In the genomic region with DNA sequence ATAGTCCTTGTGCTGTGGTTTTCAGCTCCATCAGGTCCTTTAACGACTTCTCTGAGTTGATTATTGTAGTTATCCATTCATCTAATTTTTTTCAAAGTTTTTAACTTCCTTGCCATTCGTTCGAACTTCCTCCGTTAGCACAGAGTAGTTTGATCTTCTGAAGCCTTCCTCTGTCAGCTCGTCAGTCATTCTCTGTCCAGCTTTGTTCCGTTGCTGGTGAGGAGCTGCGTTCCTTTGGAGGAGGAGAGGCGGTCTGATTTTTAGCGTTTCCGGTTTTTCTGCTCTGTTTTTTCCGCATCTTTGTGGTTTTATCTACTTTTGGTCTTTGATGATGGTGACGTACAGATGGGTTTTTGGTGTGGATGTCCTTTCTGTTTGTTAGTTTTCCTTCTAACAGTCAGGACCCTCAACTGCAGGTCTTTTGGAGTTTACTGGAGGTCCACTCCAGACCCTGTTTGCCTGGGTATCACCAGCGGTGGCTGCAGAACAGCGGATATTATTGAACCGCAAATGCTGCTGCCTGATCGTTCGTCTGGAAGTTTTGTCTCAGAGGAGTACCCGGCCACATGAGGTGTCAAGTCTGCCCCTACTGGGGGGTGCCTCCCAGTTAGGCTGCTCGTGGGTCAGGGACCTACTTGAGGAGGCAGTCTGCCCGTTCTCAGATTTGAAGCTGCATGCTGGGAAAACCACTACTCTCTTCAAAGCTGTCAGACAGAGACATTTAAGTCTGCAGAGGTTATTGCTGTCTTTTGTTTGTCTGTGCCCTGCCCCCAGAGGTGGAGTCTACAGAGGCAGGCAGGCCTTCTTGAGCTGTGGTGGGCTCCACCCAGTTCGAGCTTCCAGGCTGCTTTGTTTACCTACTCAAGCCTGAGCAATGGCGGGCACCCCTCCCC, we compare ENCODE assay signal across 7 cellular contexts.
DNase-seq lines count a peak whose midpoint lies in the region; ATAC-seq and TF ChIP-seq lines count a peak whose summit lies in the region.
"Not testable (repeated sequence)": the region's sequence is repeated elsewhere in the genome, so short reads cannot be mapped to it uniquely, and the experiment has no call there.

No MANE protein-coding gene starts in this region.

- H3K4me3 Mint-ChIP-seq in IgD-negative memory B cell, result peak overlapping the region in 1 of 4 donors; percentile 66
- H3K4me3 Mint-ChIP-seq in activated CD8-positive, alpha-beta T cell treated with anti-CD3 and anti-CD28 coated beads for 36 hours, result peak overlapping the region; percentile 48
- peak overlapping the region; percentile 39 for H3K4me3 Mint-ChIP-seq in activated T-helper 2 cell treated with anti-CD3 and anti-CD28 coated beads, Interferon-gamma antibody, Interleukin-2, Interleukin-4, amounts not matched to agents 10 μg/mL and 5 μg/mL and 100 μg/mL, durations not matched to agents 14 hours and 24 hours and 36 hours (ENCODE audit: low read depth)
- peak overlapping the region; percentile 1 for H3K4me3 Mint-ChIP-seq in activated naive CD8-positive, alpha-beta T cell treated with anti-CD3 and anti-CD28 coated beads for 36 hours
- not testable (repeated sequence) for H3K4me3 Mint-ChIP-seq in glutamatergic neuron (ENCODE audit: unreplicated experiment)
- peak overlapping the region; percentile 72 for H3K4me3 Mint-ChIP-seq in stimulated activated effector memory CD8-positive, alpha-beta T cell treated with anti-CD3 and anti-CD28 coated beads, Interleukin-12 subunit alpha, Interleukin-12 subunit beta, amount 100 ng/mL, for 72 hours

- H3K4me1 Mint-ChIP-seq in IgD-negative memory B cell, result peaks cover 41 to 51% (median 42%) of the 10 kb centered on the region in 3 donors
- H3K4me1 Mint-ChIP-seq in activated CD8-positive, alpha-beta T cell treated with anti-CD3 and anti-CD28 coated beads for 36 hours (ENCODE audit: low read depth), result peaks cover 85% of the 10 kb centered on the region
- peaks cover 45% of the 10 kb centered on the region for H3K4me1 Mint-ChIP-seq in activated T-helper 2 cell treated with anti-CD3 and anti-CD28 coated beads, Interferon-gamma antibody, Interleukin-2, Interleukin-4, amounts not matched to agents 10 μg/mL and 5 μg/mL and 100 μg/mL, durations not matched to agents 14 hours and 24 hours and 36 hours (ENCODE audit: low read depth)
- peaks cover 67% of the 10 kb centered on the region for H3K4me1 Mint-ChIP-seq in activated naive CD8-positive, alpha-beta T cell treated with anti-CD3 and anti-CD28 coated beads for 36 hours
- H3K4me1 Mint-ChIP-seq in glutamatergic neuron (ENCODE audit: low read depth, unreplicated experiment), result not testable (repeated sequence)
- peaks cover 76% of the 10 kb centered on the region for H3K4me1 Mint-ChIP-seq in stimulated activated effector memory CD8-positive, alpha-beta T cell treated with anti-CD3 and anti-CD28 coated beads, Interleukin-12 subunit alpha, Interleukin-12 subunit beta, amount 100 ng/mL, for 72 hours

- DNase-seq in T-helper 22 cell (ENCODE audit: low read depth) (peak; percentile 36), glutamatergic neuron (peak; percentile 28)
- not testable (repeated sequence) for DNase-seq in activated CD8-positive, alpha-beta T cell treated with anti-CD3 and anti-CD28 coated beads for 36 hours; activated T-helper 2 cell treated with anti-CD3 and anti-CD28 coated beads, Interferon-gamma antibody, Interleukin-2, Interleukin-4, amounts not matched to agents 10 μg/mL and 5 μg/mL and 100 μg/mL, durations not matched to agents 14 hours and 24 hours and 36 hours (ENCODE audit: low spot score); activated naive CD8-positive, alpha-beta T cell treated with anti-CD3 and anti-CD28 coated beads for 36 hours
- DNase-seq in stimulated activated effector memory CD8-positive, alpha-beta T cell treated with anti-CD3 and anti-CD28 coated beads, Interleukin-12 subunit alpha, Interleukin-12 subunit beta, amount 100 ng/mL, for 72 hours (ENCODE audit: low spot score in 2 of 2), result peak in 1 of 2 donors; percentile 58

- H3K27ac Mint-ChIP-seq in IgD-negative memory B cell, result peak overlapping the region in 2 of 3 donors; percentile 16 to 80
- peak overlapping the region; percentile 66 for H3K27ac Mint-ChIP-seq in activated CD8-positive, alpha-beta T cell treated with anti-CD3 and anti-CD28 coated beads for 36 hours
- peak overlapping the region; percentile 6 for H3K27ac Mint-ChIP-seq in activated T-helper 2 cell treated with anti-CD3 and anti-CD28 coated beads, Interferon-gamma antibody, Interleukin-2, Interleukin-4, amounts not matched to agents 10 μg/mL and 5 μg/mL and 100 μg/mL, durations not matched to agents 14 hours and 24 hours and 36 hours
- peak overlapping the region; percentile 56 for H3K27ac Mint-ChIP-seq in activated naive CD8-positive, alpha-beta T cell treated with anti-CD3 and anti-CD28 coated beads for 36 hours
- H3K27ac Mint-ChIP-seq in glutamatergic neuron (ENCODE audit: unreplicated experiment), result not testable (repeated sequence)
- peak overlapping the region; percentile 87 for H3K27ac Mint-ChIP-seq in stimulated activated effector memory CD8-positive, alpha-beta T cell treated with anti-CD3 and anti-CD28 coated beads, Interleukin-12 subunit alpha, Interleukin-12 subunit beta, amount 100 ng/mL, for 72 hours

- CTCF ChIA-PET in activated CD8-positive, alpha-beta T cell treated with anti-CD3 and anti-CD28 coated beads for 36 hours (lab: Charles Lee), result interaction anchor here (1.3 kb wide), 1 partner anchor 8 kb away, joined by 3 read pairs; no protein-coding TSS in a partner anchor

- not testable (repeated sequence) for H3K27me3 Mint-ChIP-seq in IgD-negative memory B cell; activated CD8-positive, alpha-beta T cell treated with anti-CD3 and anti-CD28 coated beads for 36 hours; activated T-helper 2 cell treated with anti-CD3 and anti-CD28 coated beads, Interferon-gamma antibody, Interleukin-2, Interleukin-4, amounts not matched to agents 10 μg/mL and 5 μg/mL and 100 μg/mL, durations not matched to agents 14 hours and 24 hours and 36 hours (ENCODE audit: low read depth); activated naive CD8-positive, alpha-beta T cell treated with anti-CD3 and anti-CD28 coated beads for 36 hours; glutamatergic neuron (ENCODE audit: unreplicated experiment)

- intact Hi-C loops in activated CD8-positive, alpha-beta T cell treated with anti-CD3 and anti-CD28 coated beads for 36 hours (cut with micrococcal nuclease); activated T-helper 2 cell treated with anti-CD3 and anti-CD28 coated beads, Interferon-gamma antibody, Interleukin-2, Interleukin-4, amounts not matched to agents 10 μg/mL and 5 μg/mL and 100 μg/mL, durations not matched to agents 14 hours and 24 hours and 36 hours (cut with micrococcal nuclease): not testable (repeated sequence)

- ATAC-seq in activated CD8-positive, alpha-beta T cell treated with anti-CD3 and anti-CD28 coated beads for 36 hours; stimulated activated effector memory CD8-positive, alpha-beta T cell treated with anti-CD3 and anti-CD28 coated beads, Interleukin-12 subunit alpha, Interleukin-12 subunit beta, amount 100 ng/mL, for 72 hours: not testable (repeated sequence)

- H3K9me3 Mint-ChIP-seq in IgD-negative memory B cell; stimulated activated effector memory CD8-positive, alpha-beta T cell treated with anti-CD3 and anti-CD28 coated beads, Interleukin-12 subunit alpha, Interleukin-12 subunit beta, amount 100 ng/mL, for 72 hours: not testable (repeated sequence)
- H3K9me3 Mint-ChIP-seq in activated CD8-positive, alpha-beta T cell treated with anti-CD3 and anti-CD28 coated beads for 36 hours, result peaks cover 32% of the 10 kb centered on the region
- peaks cover 20% of the 10 kb centered on the region for H3K9me3 Mint-ChIP-seq in activated T-helper 2 cell treated with anti-CD3 and anti-CD28 coated beads, Interferon-gamma antibody, Interleukin-2, Interleukin-4, amounts not matched to agents 10 μg/mL and 5 μg/mL and 100 μg/mL, durations not matched to agents 14 hours and 24 hours and 36 hours
- H3K9me3 Mint-ChIP-seq in activated naive CD8-positive, alpha-beta T cell treated with anti-CD3 and anti-CD28 coated beads for 36 hours, result peaks cover 48% of the 10 kb centered on the region
- peaks cover 12% of the 10 kb centered on the region for H3K9me3 Mint-ChIP-seq in glutamatergic neuron (ENCODE audit: unreplicated experiment)

- H3K36me3 Mint-ChIP-seq in IgD-negative memory B cell (peaks cover 21% of the 10 kb centered on the region), glutamatergic neuron (ENCODE audit: unreplicated experiment) (peaks cover 24% of the 10 kb centered on the region)
- peaks cover 95% of the 10 kb centered on the region for H3K36me3 Mint-ChIP-seq in activated CD8-positive, alpha-beta T cell treated with anti-CD3 and anti-CD28 coated beads for 36 hours (ENCODE audit: low read depth)
- H3K36me3 Mint-ChIP-seq in activated T-helper 2 cell treated with anti-CD3 and anti-CD28 coated beads, Interferon-gamma antibody, Interleukin-2, Interleukin-4, amounts not matched to agents 10 μg/mL and 5 μg/mL and 100 μg/mL, durations not matched to agents 14 hours and 24 hours and 36 hours (ENCODE audit: low read depth), result peaks cover 91% of the 10 kb centered on the region
- H3K36me3 Mint-ChIP-seq in activated naive CD8-positive, alpha-beta T cell treated with anti-CD3 and anti-CD28 coated beads for 36 hours, result peaks cover 96% of the 10 kb centered on the region
- peaks cover 68% of the 10 kb centered on the region for H3K36me3 Mint-ChIP-seq in stimulated activated effector memory CD8-positive, alpha-beta T cell treated with anti-CD3 and anti-CD28 coated beads, Interleukin-12 subunit alpha, Interleukin-12 subunit beta, amount 100 ng/mL, for 72 hours

- not testable (repeated sequence) for TF ChIP-seq CTCF in activated CD8-positive, alpha-beta T cell treated with anti-CD3 and anti-CD28 coated beads for 36 hours (IDR thresholded peaks at IDR 0.05); glutamatergic neuron (IDR thresholded peaks at IDR 0.05; ENCODE audit: partially characterized antibody, unreplicated experiment)

- POLR2A ChIA-PET in activated CD8-positive, alpha-beta T cell treated with anti-CD3 and anti-CD28 coated beads for 36 hours (lab: Charles Lee), result interaction anchor here (1.2 kb wide), 1 partner anchor 16 kb away, joined by 3 read pairs; no protein-coding TSS in a partner anchor
